Comparison of ENCODE assay signal across 27 cellular contexts in the genomic region with DNA sequence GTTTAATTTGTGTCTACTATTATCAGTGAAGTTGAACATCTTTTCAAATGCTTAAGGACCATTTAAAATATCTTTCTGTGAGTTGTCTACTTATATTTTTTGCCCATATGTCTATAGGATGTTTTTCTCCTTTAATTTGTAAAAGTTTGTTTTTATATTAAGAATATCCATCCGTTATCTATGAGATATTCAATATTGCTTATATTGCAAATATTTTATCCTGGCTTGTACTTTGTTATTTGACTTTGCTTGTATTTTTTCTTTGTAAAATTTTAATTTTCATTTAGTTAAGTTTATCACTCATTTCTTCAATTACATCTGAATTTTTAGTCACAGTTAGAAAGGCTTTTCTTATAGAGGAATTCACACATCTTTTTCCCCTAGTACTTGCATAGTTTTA.
"Had no signal": no experiment of that assay in that cellular context is flagged by ENCODE, and none has a peak within 500 bp of the region (broad histone marks: within the 10 kb centered on the region; RNA-seq: fewer than 3 reads in every experiment).

No MANE protein-coding gene starts in this region.

- H3K4me3 ChIP-seq: adrenal gland, body of pancreas, colonic mucosa, esophagus squamous epithelium had no signal

- DNase-seq: activated CD4-positive, alpha-beta memory T cell treated with anti-CD3 and anti-CD28 coated beads for 36 hours; activated CD4-positive, alpha-beta T cell treated with anti-CD3 and anti-CD28 coated beads for 36 hours; activated CD4-positive, alpha-beta T cell treated with anti-CD3 and anti-CD28 coated beads, Interleukin-2, amount 10 ng/mL, durations not matched to agents 24 days and 14 days; activated CD4-positive, CD25-positive, alpha-beta regulatory T cell; activated CD4-positive, CD25-positive, alpha-beta regulatory T cell treated with anti-CD3 and anti-CD28 coated beads, Interleukin-2, amount 50 U/mL, for 72 hours; activated CD8-positive, alpha-beta memory T cell treated with anti-CD3 and anti-CD28 coated beads, Interleukin-2, amount 10 ng/mL, durations not matched to agents 7 days and 5 days; activated CD8-positive, alpha-beta memory T cell treated with anti-CD3 and anti-CD28 coated beads, Interleukin-2, amount 50 U/mL, for 4 hours; activated CD8-positive, alpha-beta T cell treated with anti-CD3 and anti-CD28 coated beads, Interleukin-2, amount 10 ng/mL, durations not matched to agents 7 days and 5 days; activated effector memory CD4-positive, alpha-beta T cell treated with anti-CD3 and anti-CD28 coated beads, Interleukin-2, amount 50 U/mL, for 16 hours; activated naive CD4-positive, alpha-beta T cell treated with anti-CD3 and anti-CD28 coated beads for 36 hours; activated naive CD8-positive, alpha-beta T cell treated with anti-CD3 and anti-CD28 coated beads for 36 hours; activated naive CD8-positive, alpha-beta T cell treated with anti-CD3 and anti-CD28 coated beads, Interleukin-2, amount 50 U/mL, for 24 hours; activated T-cell treated with anti-CD3 and anti-CD28 coated beads, Interleukin-2, amount 50 U/mL, for 1 hour; activated T-cell treated with anti-CD3 and anti-CD28 coated beads, Interleukin-2, amount 50 U/mL, for 48 hours; adrenal gland; amygdala; aorta; body of pancreas; caudate nucleus; colonic mucosa; effector CD8-positive, alpha-beta T cell; esophagus squamous epithelium; head of caudate nucleus; T-helper 2 cell had no signal

- H3K36me3 ChIP-seq: adrenal gland, colonic mucosa, esophagus squamous epithelium had no signal

- H3K27ac ChIP-seq: adrenal gland, body of pancreas, colonic mucosa, epithelial cell of prostate, esophagus squamous epithelium had no signal

- ATAC-seq: activated CD4-positive, alpha-beta T cell treated with anti-CD3 and anti-CD28 coated beads for 36 hours; activated CD8-positive, alpha-beta memory T cell treated with anti-CD3 and anti-CD28 coated beads, Interleukin-2, amount 10 ng/mL, durations not matched to agents 7 days and 5 days; activated CD8-positive, alpha-beta T cell treated with anti-CD3 and anti-CD28 coated beads, Interleukin-2, amount 10 ng/mL, durations not matched to agents 7 days and 5 days; activated naive CD8-positive, alpha-beta T cell treated with anti-CD3 and anti-CD28 coated beads, Interleukin-2, amount 50 U/mL, for 24 hours; body of pancreas had no signal

- FAIRE-seq: endometrium, endothelial cell of umbilical vein had no signal

- H3K4me1 ChIP-seq: adrenal gland, body of pancreas, colonic mucosa, esophagus squamous epithelium had no signal

- H3K27me3 ChIP-seq: adrenal gland, body of pancreas, colonic mucosa, esophagus squamous epithelium had no signal

- H3K9me3 ChIP-seq: adrenal gland, body of pancreas, colonic mucosa, esophagus squamous epithelium had no signal
